8 cellular contexts compared by ENCODE assay signal in genomic region chr7:46764100-46764941, GRCh38.
DNase-seq lines count a peak whose midpoint lies in the region; ATAC-seq and TF ChIP-seq lines count a peak whose summit lies in the region.

No MANE protein-coding gene starts in this region.

- no peak overlapping the region for H3K4me3 ChIP-seq in RWPE2 (ENCODE audit: severe bottlenecking)
- H3K4me3 ChIP-seq in gastroesophageal sphincter = no peak overlapping the region
- H3K4me3 ChIP-seq in stomach = no peak overlapping the region

- peak; percentile 100 for ATAC-seq in RWPE2 (ENCODE audit: low read depth)
- ATAC-seq in gastroesophageal sphincter = peak; percentile 80
- no peak for ATAC-seq in HG02885 (IDR thresholded peaks at IDR 0.05; ENCODE audit: poor library complexity, unreplicated experiment)

- peak overlapping the region; percentile 77 for H3K27ac ChIP-seq in RWPE2 (ENCODE audit: poor library complexity, severe bottlenecking)
- H3K27ac ChIP-seq in gastroesophageal sphincter = peak overlapping the region in 2 of 4 donors; percentile 66 to 69
- no peak overlapping the region for H3K27ac ChIP-seq in stomach

- no peaks in the 10 kb centered on the region for H3K27me3 ChIP-seq in RWPE2 (ENCODE audit: insufficient read depth, poor library complexity, severe bottlenecking)
- no peaks in the 10 kb centered on the region for H3K27me3 ChIP-seq in gastroesophageal sphincter
- H3K27me3 ChIP-seq in stomach = no peaks in the 10 kb centered on the region

- H3K36me3 ChIP-seq in RWPE2 (ENCODE audit: low read depth) (no peaks in the 10 kb centered on the region), gastroesophageal sphincter (no peaks in the 10 kb centered on the region), stomach (no peaks in the 10 kb centered on the region)

- H3K4me1 ChIP-seq in RWPE2 (ENCODE audit: insufficient read depth, poor library complexity, severe bottlenecking) (peaks cover 19% of the 10 kb centered on the region), gastroesophageal sphincter (no peaks in the 10 kb centered on the region), stomach (peaks cover 0 to 12% (median 0%) of the 10 kb centered on the region in 4 donors)

- DNase-seq in NCI-H1105 treated with DMSO at 0.1 percent for 48 hours (lab: John Stamatoyannopoulos, UW) (peak; percentile 19), NCI-H1105 (lab: John Stamatoyannopoulos, UW) (no peak), RWPE2 (ENCODE audit: low spot score) (peak; percentile 90), stomach (peak; percentile 44), NCI-H1417 (lab: John Stamatoyannopoulos, UW) (no peak)
- no peak for DNase-seq in stimulated activated naive CD4-positive, alpha-beta T cell treated with Interleukin-2 at 50 U/mL for 16 hours (lab: John Stamatoyannopoulos, UW)

- TF ChIP-seq EP300 in gastroesophageal sphincter (IDR thresholded peaks at IDR 0.05) (no peak), stomach (IDR thresholded peaks at IDR 0.05) (no peak)

- intact Hi-C loops in stomach (cut with DNase I; ENCODE audit: low total_unique reads) = no loop called here

- TF ChIP-seq CTCF in RWPE2 (IDR thresholded peaks at IDR 0.05; ENCODE audit: poor library complexity, severe bottlenecking) (no peak), gastroesophageal sphincter (IDR thresholded peaks at IDR 0.05) (no peak), stomach (IDR thresholded peaks at IDR 0.05) (no peak)

- TF ChIP-seq POLR2A in gastroesophageal sphincter (IDR thresholded peaks at IDR 0.05) (no peak), stomach (IDR thresholded peaks at IDR 0.05) (no peak)

- H3K9me3 ChIP-seq in RWPE2 (ENCODE audit: severe bottlenecking) (peaks cover 5% of the 10 kb centered on the region), gastroesophageal sphincter (peaks cover 0 to 14% (median 0%) of the 10 kb centered on the region in 3 donors), stomach (peaks cover 0 to 14% (median 11%) of the 10 kb centered on the region in 4 donors)

- 89 to 91% methylated on average over 1 to 4 of the region's 4 CpGs for WGBS in gastroesophageal sphincter (ENCODE audit: low coverage in 1 of 2), 2 donors
- WGBS in stomach, 5 donors = 72 to 79% (median 77%) methylated on average over 4 of the region's 4 CpGs

Comparison
In these comparisons a context has a peak if more than half of its experiments do, and no peak if none do; other contexts are left out.
1. DNase-seq: peak in NCI-H1105 treated with DMSO at 0.1 percent for 48 hours (single experiment), RWPE2 (single experiment) and stomach (single experiment); none in NCI-H1105 (single experiment), stimulated activated naive CD4-positive, alpha-beta T cell treated with Interleukin-2 at 50 U/mL for 16 hours (single experiment) and NCI-H1417 (0 of 3).